In genomic region chr20:57388953-57389694, GRCh38 we compare ENCODE assay signal across 2 cellular contexts.
A peak's percentile ranks its signal among the peaks of the same experiment; 100 is the strongest.
TF ChIP-seq lines count a peak whose summit lies in the region.

No MANE protein-coding gene starts in this region.

TF ChIP-seq in A549, 52 proteins besides CTCF, POLR2A, EP300 and RAD21:
- TF ChIP-seq SMC3 (IDR thresholded peaks at IDR 0.05) (no peak), TP53 (CRISPR knock-in tag; IDR thresholded peaks at IDR 0.05) (no peak), CBX8 (IDR thresholded peaks at IDR 0.05) (no peak), E2F6 (IDR thresholded peaks at IDR 0.05; ENCODE audit: borderline replicate concordance, low read depth) (no peak), FOSB (CRISPR knock-in tag; IDR thresholded peaks at IDR 0.05) (no peak), EHF (CRISPR knock-in tag; IDR thresholded peaks at IDR 0.05) (no peak), GATA3 (IDR thresholded peaks at IDR 0.05; ENCODE audit: borderline replicate concordance) (no peak), POLR2AphosphoS2 (conservative IDR thresholded peaks at IDR 0.05; ENCODE audit: low read length) (no peak), CHD2 (IDR thresholded peaks at IDR 0.05; ENCODE audit: low read length, partially characterized antibody) (no peak), RCOR1 (IDR thresholded peaks at IDR 0.05; ENCODE audit: low read depth, low read length) (no peak), MAFK (IDR thresholded peaks at IDR 0.05; ENCODE audit: partially characterized antibody) (no peak), JUNB (IDR thresholded peaks at IDR 0.05) (no peak), USF2 (IDR thresholded peaks at IDR 0.05) (no peak), HOXA7 (CRISPR knock-in tag; IDR thresholded peaks at IDR 0.05) (no peak), PHF8 (IDR thresholded peaks at IDR 0.05; ENCODE audit: borderline replicate concordance, low read depth) (no peak), RFX5 (IDR thresholded peaks at IDR 0.05) (no peak), KDM5A (IDR thresholded peaks at IDR 0.05) (no peak), KDM1A (IDR thresholded peaks at IDR 0.05; ENCODE audit: low read depth) (no peak), RNF2 (IDR thresholded peaks at IDR 0.05; ENCODE audit: borderline replicate concordance, low read depth) (no peak)

TF ChIP-seq in H1, 55 proteins besides CTCF, POLR2A, EP300 and RAD21:
- TF ChIP-seq GABPA (IDR thresholded peaks at IDR 0.05; ENCODE audit: borderline replicate concordance, insufficient read depth, low read length): 0 out of 2 replicates have a peak, but pooled peaks have one; percentile 28
- no peak for TF ChIP-seq EZH2 (IDR thresholded peaks at IDR 0.05; ENCODE audit: low read depth, low read length, severe bottlenecking)
- TF ChIP-seq MAFK (IDR thresholded peaks at IDR 0.05; ENCODE audit: low read depth, low read length): no peak
- no peak for TF ChIP-seq SP4 (IDR thresholded peaks at IDR 0.05; ENCODE audit: low read length)
- TF ChIP-seq SIX5 (IDR thresholded peaks at IDR 0.05; ENCODE audit: low read depth, low read length): no peak
- no peak for TF ChIP-seq SRF (IDR thresholded peaks at IDR 0.05; ENCODE audit: low read depth, low read length)
- no peak for TF ChIP-seq SIRT6 (IDR thresholded peaks at IDR 0.05; ENCODE audit: low read length)
- TF ChIP-seq SUZ12 (IDR thresholded peaks at IDR 0.05; ENCODE audit: low read length): no peak
- no peak for TF ChIP-seq CHD2 (IDR thresholded peaks at IDR 0.05; ENCODE audit: low read length)
- no peak for TF ChIP-seq CHD7 (IDR thresholded peaks at IDR 0.05; ENCODE audit: insufficient replicate concordance, low read length)
- TF ChIP-seq KDM1A (IDR thresholded peaks at IDR 0.05; ENCODE audit: borderline replicate concordance, low read length): peak; percentile 48; the same call in 1 of the 2 replicates
- TF ChIP-seq FOSL1 (IDR thresholded peaks at IDR 0.05; ENCODE audit: insufficient read depth, low read depth, low read length): no peak
- no peak for TF ChIP-seq CBX8 (IDR thresholded peaks at IDR 0.05; ENCODE audit: borderline replicate concordance, low read depth, low read length)
- TF ChIP-seq SP2 (IDR thresholded peaks at IDR 0.05; ENCODE audit: low read length): no peak
- TF ChIP-seq POLR2AphosphoS5 (IDR thresholded peaks at IDR 0.05; ENCODE audit: low read depth, low read length): no peak
- TF ChIP-seq CBX5 (IDR thresholded peaks at IDR 0.05; ENCODE audit: low read depth, low read length): no peak
- TF ChIP-seq HDAC2 (IDR thresholded peaks at IDR 0.05; ENCODE audit: borderline replicate concordance in 1 of 2, low read depth in 2 of 2, low read length in 2 of 2): no peak
- 0 out of 2 replicates have a peak, but pooled peaks have one; percentile 10 for TF ChIP-seq TBP (IDR thresholded peaks at IDR 0.05; ENCODE audit: low read depth, low read length)
- TF ChIP-seq JUND (IDR thresholded peaks at IDR 0.05; ENCODE audit: low read length): no peak
- TF ChIP-seq MAX (IDR thresholded peaks at IDR 0.05): peak; percentile 74
- TF ChIP-seq E2F6 (IDR thresholded peaks at IDR 0.05): peak; percentile 51; the same call in 1 of the 2 replicates
- TF ChIP-seq TAF1 (IDR thresholded peaks at IDR 0.05; ENCODE audit: low read depth, low read length): peak; percentile 40; the same call in 1 of the 2 replicates
- TF ChIP-seq RNF2 (IDR thresholded peaks at IDR 0.05; ENCODE audit: borderline replicate concordance, low read depth, low read length, missing control alignments, poor library complexity, severe bottlenecking): no peak
- no peak for TF ChIP-seq SP1 (IDR thresholded peaks at IDR 0.05; ENCODE audit: low read depth, low read length)
- no peak for TF ChIP-seq ASH2L (IDR thresholded peaks at IDR 0.05; ENCODE audit: low read length)
- no peak for TF ChIP-seq SAP30 (IDR thresholded peaks at IDR 0.05; ENCODE audit: insufficient read depth, insufficient replicate concordance, low read length)
- peak in 1 of 2 experiments; percentile 41; a peak in 1 of 4 replicates for TF ChIP-seq SIN3A (conservative IDR thresholded peaks at IDR 0.05 in 1 of 2, IDR thresholded peaks at IDR 0.05 in 1 of 2; ENCODE audit: low read depth in 1 of 2, low read length in 2 of 2)
TF ChIP-seq in H1: peak in this region for 7.
